8 cellular contexts compared by ENCODE assay signal in the genomic region with DNA sequence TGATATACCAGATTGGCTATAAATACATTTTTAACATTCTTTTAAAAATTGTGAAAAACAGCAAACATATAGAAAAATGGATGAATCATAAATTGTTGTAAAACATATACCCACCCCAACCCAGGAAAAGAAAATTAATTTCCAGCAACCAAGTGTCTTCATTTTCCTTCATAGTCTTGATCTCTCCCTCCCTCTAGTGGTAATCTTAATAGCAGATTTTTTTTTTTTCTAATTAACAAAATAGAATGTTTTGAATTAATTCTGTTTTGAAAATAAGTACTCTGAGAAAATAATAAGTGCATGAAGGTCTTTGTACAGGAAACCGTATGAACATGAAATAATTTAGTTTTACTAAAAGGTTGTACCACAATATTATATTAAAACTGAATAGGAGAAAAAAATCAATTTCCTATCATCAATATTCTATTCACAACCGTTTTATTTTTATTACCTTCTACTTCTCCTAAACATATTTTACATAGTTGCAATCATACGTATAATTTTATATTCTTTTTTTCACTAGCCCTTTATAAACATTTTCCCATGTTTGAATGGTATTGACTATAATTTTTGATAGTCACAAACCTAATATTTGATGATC. TPM values are rescaled to one million over a fixed set of nuclear protein-coding genes. Genes with fewer than 3 reads are reported as not detected.
A peak's percentile ranks its signal among the peaks of the same experiment; 100 is the strongest.
DNase-seq lines count a peak whose midpoint lies in the region; ATAC-seq, FAIRE-seq and TF ChIP-seq lines count a peak whose summit lies in the region.

No MANE protein-coding gene starts in this region.

- no peak for ATAC-seq in activated naive CD8-positive, alpha-beta T cell treated with anti-CD3 and anti-CD28 coated beads, Interleukin-2, amount 50 U/mL, for 24 hours
- ATAC-seq in foreskin keratinocyte (peak; percentile 23), GM18858 (IDR thresholded peaks at IDR 0.05; ENCODE audit: unreplicated experiment) (no peak)

- H3K4me1 ChIP-seq in foreskin keratinocyte = peaks cover 33% of the 10 kb centered on the region

- peaks cover 81% of the 10 kb centered on the region for H3K4me1 Mint-ChIP-seq in activated naive CD8-positive, alpha-beta T cell (ENCODE audit: low read depth)
- H3K4me1 Mint-ChIP-seq in activated naive CD8-positive, alpha-beta T cell treated with anti-CD3 and anti-CD28 coated beads, Interleukin-2, amount 50 U/mL, for 24 hours = peaks cover 78% of the 10 kb centered on the region
- H3K4me1 Mint-ChIP-seq in type B pancreatic cell (ENCODE audit: unreplicated experiment) = peaks cover 16% of the 10 kb centered on the region

- H3K27me3 Mint-ChIP-seq in activated naive CD8-positive, alpha-beta T cell = no peaks in the 10 kb centered on the region
- H3K27me3 Mint-ChIP-seq in activated naive CD8-positive, alpha-beta T cell treated with anti-CD3 and anti-CD28 coated beads, Interleukin-2, amount 50 U/mL, for 24 hours = no peaks in the 10 kb centered on the region
- no peaks in the 10 kb centered on the region for H3K27me3 Mint-ChIP-seq in type B pancreatic cell

- no peak overlapping the region for H3K4me3 Mint-ChIP-seq in activated naive CD8-positive, alpha-beta T cell
- no peak overlapping the region for H3K4me3 Mint-ChIP-seq in activated naive CD8-positive, alpha-beta T cell treated with anti-CD3 and anti-CD28 coated beads, Interleukin-2, amount 50 U/mL, for 24 hours
- H3K4me3 Mint-ChIP-seq in type B pancreatic cell = no peak overlapping the region

- no peak overlapping the region for H3K27ac ChIP-seq in foreskin keratinocyte

- TF ChIP-seq CTCF in foreskin keratinocyte (conservative IDR thresholded peaks at IDR 0.05) (peak; percentile 75), type B pancreatic cell (conservative IDR thresholded peaks at IDR 0.05) (peak; percentile 81)

- H3K9me3 Mint-ChIP-seq in activated naive CD8-positive, alpha-beta T cell (ENCODE audit: low read depth) = no peaks in the 10 kb centered on the region
- H3K9me3 Mint-ChIP-seq in activated naive CD8-positive, alpha-beta T cell treated with anti-CD3 and anti-CD28 coated beads, Interleukin-2, amount 50 U/mL, for 24 hours = no peaks in the 10 kb centered on the region
- H3K9me3 Mint-ChIP-seq in type B pancreatic cell = no peaks in the 10 kb centered on the region

- DNase-seq in activated naive CD8-positive, alpha-beta T cell treated with anti-CD3 and anti-CD28 coated beads, Interleukin-2, amount 50 U/mL, for 24 hours = no peak
- no peak for DNase-seq in RCC 7860 (ENCODE audit: low spot score)
- DNase-seq in foreskin keratinocyte = no peak
- DNase-seq in type B pancreatic cell (ENCODE audit: extremely low spot score, unreplicated experiment) = no peak
- DNase-seq in cortex of kidney (lab: John Stamatoyannopoulos, UW) = no peak
- no peak for DNase-seq in activated CD4-positive, alpha-beta T cell treated with anti-CD3 and anti-CD28 coated beads, Interleukin-2, amount 50 U/mL, for 4 hours

- FAIRE-seq in RCC 7860 (lab: Jason Lieb, UNC) = peak; percentile 80

- peak overlapping the region; percentile 3 for H3K27ac Mint-ChIP-seq in activated naive CD8-positive, alpha-beta T cell
- H3K27ac Mint-ChIP-seq in activated naive CD8-positive, alpha-beta T cell treated with anti-CD3 and anti-CD28 coated beads, Interleukin-2, amount 50 U/mL, for 24 hours = no peak overlapping the region
- H3K27ac Mint-ChIP-seq in type B pancreatic cell = peak overlapping the region; percentile 1

- H3K36me3 Mint-ChIP-seq in activated naive CD8-positive, alpha-beta T cell = peaks cover 4% of the 10 kb centered on the region
- H3K36me3 Mint-ChIP-seq in activated naive CD8-positive, alpha-beta T cell treated with anti-CD3 and anti-CD28 coated beads, Interleukin-2, amount 50 U/mL, for 24 hours (ENCODE audit: low read depth) = peaks cover 34% of the 10 kb centered on the region
- peaks cover 40% of the 10 kb centered on the region for H3K36me3 Mint-ChIP-seq in type B pancreatic cell

- H3K27me3 ChIP-seq in foreskin keratinocyte = no peaks in the 10 kb centered on the region

RNA-seq across cellular contexts. Expression of a gene that starts 7.0 kb away (rescaled TPM):
- 25.8 and 27.1 TPM in 2 replicates for total RNA-seq in foreskin keratinocyte
- 6.5 and 7.3 TPM in 2 replicates for polyA plus RNA-seq in foreskin keratinocyte
- total RNA-seq in type B pancreatic cell (ENCODE audit: low replicate concordance) = 93.1 and 217 TPM in 2 replicates
